ENCODE assay signal across 27 cellular contexts in the genomic region with DNA sequence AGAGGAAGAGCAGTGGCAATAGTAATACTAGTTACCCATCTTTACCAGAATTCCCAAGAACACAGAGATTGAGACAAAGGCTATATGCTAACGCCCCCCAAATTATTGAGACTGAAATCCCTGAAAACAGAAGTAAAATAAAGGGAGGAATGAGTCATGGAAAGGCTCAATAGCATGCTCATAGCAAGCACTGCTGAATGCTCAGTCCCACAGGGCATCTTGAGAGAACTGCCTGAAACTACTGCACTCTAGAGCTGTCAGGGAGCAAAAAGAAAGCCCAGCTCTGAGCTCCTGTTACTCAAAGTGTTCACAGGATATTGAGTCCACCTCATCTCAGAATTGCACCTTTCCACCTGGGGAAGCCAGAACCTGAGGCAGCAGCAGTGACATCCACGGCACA. TPM values are rescaled to one million over a fixed set of nuclear protein-coding genes. Genes with fewer than 3 reads are reported as not detected.
DNase-seq lines count a peak whose midpoint lies in the region; ATAC-seq, FAIRE-seq and TF ChIP-seq lines count a peak whose summit lies in the region.
"Had no signal": no experiment of that assay in that cellular context is flagged by ENCODE, and none has a peak within 500 bp of the region (broad histone marks: within the 10 kb centered on the region; RNA-seq: fewer than 3 reads in every experiment).

No MANE protein-coding gene starts in this region.

- H3K79me2 ChIP-seq in H9 (ENCODE audit: insufficient read depth, low read length), result no peaks in the 10 kb centered on the region

- no peak overlapping the region for H2BK12ac ChIP-seq in H9 (ENCODE audit: insufficient read length, low read depth, low read length)

- FAIRE-seq in RCC 7860 (lab: Jason Lieb, UNC), result no peak
- FAIRE-seq: G401.6, H1 had no signal

- H3K4ac ChIP-seq in H9 (ENCODE audit: low read depth, low read length), result no peak overlapping the region

- H3K9me3 Mint-ChIP-seq in H9, result no peaks in the 10 kb centered on the region

- H3K27ac ChIP-seq in H9 (ENCODE audit: insufficient read length, low read depth, low read length) (no peak overlapping the region), ascending aorta (peak overlapping the region; percentile 75 to 77), heart left ventricle (peak overlapping the region in 4 of 12 donors; percentile 4 to 10 (median 6))
- H3K27ac ChIP-seq: BLaER1, body of pancreas, left ventricle myocardium inferior, neural progenitor cell had no signal

- no peak overlapping the region for H3K23ac ChIP-seq in H9 (ENCODE audit: insufficient read length, low read depth, low read length)

- no peak overlapping the region for H3K18ac ChIP-seq in H9 (ENCODE audit: insufficient read length, low read depth, low read length)

- H3K14ac ChIP-seq in H9 (ENCODE audit: insufficient read depth, low read length), result peak overlapping the region; percentile 52; the same call in 1 of the 2 replicates

- H3K4me1 Mint-ChIP-seq in H9, result peaks cover 22% of the 10 kb centered on the region in 2 experiments
- H3K4me1 Mint-ChIP-seq: activated CD8-positive, alpha-beta memory T cell treated with anti-CD3 and anti-CD28 coated beads, Interleukin-2, amount 10 ng/mL, durations not matched to agents 7 days and 5 days; neural progenitor cell had no signal

- TF ChIP-seq CTCF in H9 (conservative IDR thresholded peaks at IDR 0.05) (no peak), ascending aorta (IDR thresholded peaks at IDR 0.05) (no peak), heart left ventricle (IDR thresholded peaks at IDR 0.05) (no peak)

- no peak for TF ChIP-seq POLR2A in heart left ventricle (IDR thresholded peaks at IDR 0.05)

- H3K4me3 ChIP-seq in ascending aorta, result no peak overlapping the region
- no peak overlapping the region for H3K4me3 ChIP-seq in heart left ventricle
- H3K4me3 ChIP-seq: BLaER1, body of pancreas, left ventricle myocardium inferior, MG63, neural progenitor cell, right lobe of liver had no signal

- H3K27me3 Mint-ChIP-seq in H9 (ENCODE audit: low read depth), result no peaks in the 10 kb centered on the region
- H3K27me3 Mint-ChIP-seq: activated CD8-positive, alpha-beta memory T cell treated with anti-CD3 and anti-CD28 coated beads, Interleukin-2, amount 10 ng/mL, durations not matched to agents 7 days and 5 days had no signal

- H2AK5ac ChIP-seq in H9 (ENCODE audit: insufficient read length, low read length), result no peak overlapping the region

- H3K56ac ChIP-seq in H9 (ENCODE audit: insufficient read length, low read depth, low read length), result no peak overlapping the region

- no peak overlapping the region for H3K9ac ChIP-seq in H9 (ENCODE audit: extremely low read depth, insufficient read length, low read length)
- H3K9ac ChIP-seq: BLaER1, neural progenitor cell, SK-N-SH had no signal

- H3K36me3 ChIP-seq in ascending aorta, result no peaks in the 10 kb centered on the region
- no peaks in the 10 kb centered on the region for H3K36me3 ChIP-seq in heart left ventricle
- H3K36me3 ChIP-seq: BLaER1, left ventricle myocardium inferior, MG63, neural progenitor cell, right lobe of liver had no signal

- no peak overlapping the region for H4K8ac ChIP-seq in H9 (replicated peaks; ENCODE audit: insufficient read length, low read depth, low read length)

- ATAC-seq in HG02763 (IDR thresholded peaks at IDR 0.05; ENCODE audit: unreplicated experiment) (no peak), heart left ventricle (no peak)
- ATAC-seq: activated CD8-positive, alpha-beta memory T cell treated with anti-CD3 and anti-CD28 coated beads, Interleukin-2, amount 10 ng/mL, durations not matched to agents 7 days and 5 days; body of pancreas had no signal

- H3K27ac Mint-ChIP-seq in H9, result peak overlapping the region in 1 of 3 experiments; percentile 17; a peak in 1 of 7 replicates
- H3K27ac Mint-ChIP-seq: activated CD8-positive, alpha-beta memory T cell treated with anti-CD3 and anti-CD28 coated beads, Interleukin-2, amount 10 ng/mL, durations not matched to agents 7 days and 5 days; neural progenitor cell had no signal

- H3T11ph ChIP-seq in H9 (ENCODE audit: low read length), result no peak overlapping the region

- H3K27me3 ChIP-seq in H9 (ENCODE audit: insufficient read depth, low read length), result no peaks in the 10 kb centered on the region
- H3K27me3 ChIP-seq in ascending aorta, result no peaks in the 10 kb centered on the region
- H3K27me3 ChIP-seq in heart left ventricle, result no peaks in the 10 kb centered on the region
- H3K27me3 ChIP-seq: BLaER1, body of pancreas, MG63, neural progenitor cell, right lobe of liver had no signal

- WGBS in H9 (ENCODE audit: extremely low coverage, insufficient read length, low lambda C conversion rate), result no CpG with 5 or more reads among the region's 2 CpGs
- WGBS in heart left ventricle, 4 donors, result 58 to 91% (median 85%) methylated on average over 2 of the region's 2 CpGs

- H3K4me1 ChIP-seq in H9 (ENCODE audit: insufficient read depth, low read length) (0 out of 2 replicates have a peak, but pooled peaks cover 4% of the 10 kb centered on the region), ascending aorta (peaks cover 0 to 51% of the 10 kb centered on the region in 2 donors), heart left ventricle (peaks cover 0 to 15% (median 0%) of the 10 kb centered on the region in 12 donors)
- H3K4me1 ChIP-seq: BLaER1, body of pancreas had no signal

- peaks cover 2% of the 10 kb centered on the region for H3K23me2 ChIP-seq in H9 (ENCODE audit: insufficient read length, low read depth, low read length, poor library complexity, severe bottlenecking)

- no peak overlapping the region for H2AFZ ChIP-seq in H9 (ENCODE audit: low read length)
- H2AFZ ChIP-seq: neural progenitor cell had no signal

- no peaks in the 10 kb centered on the region for H4K20me1 ChIP-seq in H9 (ENCODE audit: control insufficient read depth, insufficient read depth, insufficient read length)
- H4K20me1 ChIP-seq: BLaER1 had no signal

- H2BK120ac ChIP-seq in H9 (ENCODE audit: low read depth, low read length, poor library complexity, severe bottlenecking), result no peak overlapping the region

- H4K91ac ChIP-seq in H9 (ENCODE audit: insufficient read length, low read depth, low read length), result no peak overlapping the region

- no peaks in the 10 kb centered on the region for H3K79me1 ChIP-seq in H9 (ENCODE audit: insufficient read depth, low read depth, low read length, poor library complexity, severe bottlenecking)

- H4K5ac ChIP-seq in H9 (ENCODE audit: insufficient read length, low read depth, low read length), result no peak overlapping the region

- intact Hi-C loops in ascending aorta (cut with DNase I), result loop anchor here (5.0 kb wide), 2 partner anchors 193 to 1157 kb away; partner anchors contain the start of genes KIF18A and METTL15
- intact Hi-C loops in heart left ventricle (cut with DNase I), result no loop called here

- H3K9me3 ChIP-seq in H9 (ENCODE audit: control insufficient read depth, low read depth, low read length) (no peaks in the 10 kb centered on the region), ascending aorta (no peaks in the 10 kb centered on the region), heart left ventricle (no peaks in the 10 kb centered on the region)
- H3K9me3 ChIP-seq: BLaER1, body of pancreas, left ventricle myocardium inferior, MG63, right lobe of liver, SK-N-SH had no signal

- no peak overlapping the region for H2BK20ac ChIP-seq in H9 (ENCODE audit: low read depth, low read length, poor library complexity, severe bottlenecking)

- no peak overlapping the region for H2BK15ac ChIP-seq in H9 (ENCODE audit: low read depth, low read length)

- no peak overlapping the region for H3K4me2 ChIP-seq in H9 (ENCODE audit: insufficient read depth, insufficient read length, low read length)
- H3K4me2 ChIP-seq: BLaER1, neural progenitor cell, SK-N-SH had no signal

- no peak overlapping the region for H2BK5ac ChIP-seq in H9 (ENCODE audit: insufficient read length, low read length)

- no peaks in the 10 kb centered on the region for H3K36me3 Mint-ChIP-seq in H9 (ENCODE audit: insufficient read depth in 1 of 3, low read depth in 3 of 3)
- H3K36me3 Mint-ChIP-seq: activated CD8-positive, alpha-beta memory T cell treated with anti-CD3 and anti-CD28 coated beads, Interleukin-2, amount 10 ng/mL, durations not matched to agents 7 days and 5 days; neural progenitor cell had no signal

- no peak overlapping the region for H3K4me3 Mint-ChIP-seq in H9
- H3K4me3 Mint-ChIP-seq: activated CD8-positive, alpha-beta memory T cell treated with anti-CD3 and anti-CD28 coated beads, Interleukin-2, amount 10 ng/mL, durations not matched to agents 7 days and 5 days; neural progenitor cell had no signal

- DNase-seq in H9 (no peak), ascending aorta (ENCODE audit: low spot score in 2 of 2) (no peak), iris pigment epithelial cell (ENCODE audit: low read depth) (peak; percentile 80), stromal cell of bone marrow (ENCODE audit: low read depth) (peak; percentile 67), RCC 7860 (ENCODE audit: low spot score) (no peak), heart left ventricle (no peak)
- DNase-seq: activated CD4-positive, CD25-positive, alpha-beta regulatory T cell; activated CD8-positive, alpha-beta memory T cell treated with anti-CD3 and anti-CD28 coated beads, Interleukin-2, amount 10 ng/mL, durations not matched to agents 7 days and 5 days; activated naive CD4-positive, alpha-beta T cell; body of pancreas; KBM-7; left ventricle myocardium inferior; NCI-H1105; NCI-H187; NCI-H446 treated with DMSO at 0.1 percent for 48 hours; SK-N-SH; stimulated activated CD4-positive, alpha-beta T cell treated with anti-CD3 and anti-CD28 coated beads, Interleukin-4, amount 100 ng/mL, for 4 hours; trophoblast cell had no signal

RNA-seq across cellular contexts. Expression of gene FIBIN, which starts 44.1 kb away (rescaled TPM):
- total RNA-seq in H9 (2021) (not detected in 2 replicates), ascending aorta (59.1 TPM), heart left ventricle (10 to 100 TPM in 3 of 9 donors, 1 to 10 TPM in 6; 5.5 to 16.4 (median 8.3) TPM)
- polyA plus RNA-seq in heart left ventricle, result 1 to 10 TPM; 5.4 to 5.7 TPM
- total RNA-seq: activated CD8-positive, alpha-beta memory T cell treated with anti-CD3 and anti-CD28 coated beads, Interleukin-2, amount 10 ng/mL, durations not matched to agents 7 days and 5 days; glomerular endothelial cell; T-helper 1 cell treated with Interleukin-12 subunit alpha and Interleukin-12 subunit beta and Interleukin-4 antibody, amounts not matched to agents 30 ng/mL and 1 ng/mL, for 36 hours had no signal

Comparison
In these comparisons a context has a peak if more than half of its experiments do, and no peak if none do; other contexts are left out.
1. DNase-seq: peak in iris pigment epithelial cell (single experiment) and stromal cell of bone marrow (single experiment); none in H9 (single experiment), ascending aorta (0 of 2), RCC 7860 (single experiment) and heart left ventricle (0 of 5).